In genomic region chr16:89687092-89687940, GRCh38 we compare ENCODE assay signal across 7 cellular contexts. TPM values are rescaled to one million over a fixed set of nuclear protein-coding genes. Genes with fewer than 3 reads are reported as not detected.
A peak's percentile ranks its signal among the peaks of the same experiment; 100 is the strongest.
DNase-seq lines count a peak whose midpoint lies in the region; ATAC-seq and TF ChIP-seq lines count a peak whose summit lies in the region.

No MANE protein-coding gene starts in this region.

- peak overlapping the region; percentile 95 for H3K14ac ChIP-seq in trophoblast cell (ENCODE audit: low read length)

- peaks cover 6% of the 10 kb centered on the region for H3K79me1 ChIP-seq in trophoblast cell (ENCODE audit: low read length)

- H3K9me3 ChIP-seq in trophoblast cell (ENCODE audit: insufficient read depth, low read depth, low read length), result peaks cover 13% of the 10 kb centered on the region

- H3K27ac ChIP-seq in trophoblast cell (ENCODE audit: low read depth, low read length), result peak overlapping the region; percentile 90

- H3K4ac ChIP-seq in trophoblast cell (ENCODE audit: low read depth, low read length), result peak overlapping the region; percentile 93

- peak overlapping the region; percentile 90 for H3K18ac ChIP-seq in trophoblast cell (ENCODE audit: low read length)

- H3K79me2 ChIP-seq in trophoblast cell (ENCODE audit: control insufficient read depth, insufficient read depth, low read length, poor library complexity), result peaks cover 8% of the 10 kb centered on the region

- peak overlapping the region; percentile 86 for H3K9ac ChIP-seq in trophoblast cell (ENCODE audit: low read length)

- H2BK12ac ChIP-seq in trophoblast cell (ENCODE audit: low read length), result no peak overlapping the region

- peak overlapping the region; percentile 93 for H4K8ac ChIP-seq in trophoblast cell (ENCODE audit: low read depth, low read length)

- TF ChIP-seq CTCF in WI38 (IDR thresholded peaks at IDR 0.05; ENCODE audit: low read depth, low read length), result no peak

- H3K36me3 ChIP-seq in trophoblast cell (ENCODE audit: control insufficient read depth in 1 of 2, insufficient read depth in 2 of 2, low read length in 2 of 2), result peaks cover 32 to 41% of the 10 kb centered on the region in 2 experiments

- WGBS in trophoblast cell (ENCODE audit: extremely low coverage, insufficient coverage, insufficient read length), result no CpG with 5 or more reads among the region's 42 CpGs

- H3K4me1 ChIP-seq in trophoblast cell (ENCODE audit: control insufficient read depth in 1 of 2, insufficient read depth in 2 of 2, low read length in 2 of 2), result peaks cover 6 to 7% of the 10 kb centered on the region in 2 experiments

- peak overlapping the region; percentile 93 for H2AK5ac ChIP-seq in trophoblast cell (ENCODE audit: low read length)

- H3K4me2 ChIP-seq in trophoblast cell (ENCODE audit: low read length), result peak overlapping the region; percentile 83

- H3K23ac ChIP-seq in trophoblast cell (ENCODE audit: low read length), result no peak overlapping the region

- H4K12ac ChIP-seq in trophoblast cell (ENCODE audit: low read depth, low read length), result peak overlapping the region; percentile 89

- H3K4me3 ChIP-seq in WI38 (ENCODE audit: low read depth, low read length) (peak overlapping the region; percentile 82), trophoblast cell (ENCODE audit: low read depth, low read length) (peak overlapping the region; percentile 88)

- H2AFZ ChIP-seq in trophoblast cell (ENCODE audit: insufficient read depth, low read length, poor library complexity), result peak overlapping the region; percentile 82

- DNase-seq in GM04504 (ENCODE audit: low read depth) (peak; percentile 15), glomerular visceral epithelial cell (ENCODE audit: extremely low spot score) (peak; percentile 87), trophoblast cell (peak in 1 of 2 donors; percentile 9), CD1c-positive myeloid dendritic cell (ENCODE audit: extremely low spot score) (no peak)

- H4K91ac ChIP-seq in trophoblast cell (ENCODE audit: low read depth, low read length), result peak overlapping the region; percentile 66

- peak overlapping the region; percentile 61 for H2BK120ac ChIP-seq in trophoblast cell (ENCODE audit: insufficient read depth, low read length, poor library complexity)

- peak; percentile 54 for ATAC-seq in GM19463 (IDR thresholded peaks at IDR 0.05; ENCODE audit: unreplicated experiment)
- peak; percentile 8 for ATAC-seq in HG03469 (IDR thresholded peaks at IDR 0.05; ENCODE audit: unreplicated experiment)

- H3K27me3 ChIP-seq in trophoblast cell (ENCODE audit: insufficient read depth, low read length), result no peaks in the 10 kb centered on the region

- peak overlapping the region; percentile 45 for H2BK5ac ChIP-seq in trophoblast cell (ENCODE audit: low read depth, low read length, poor library complexity)

RNA-seq across cellular contexts. Expression of gene CDK10, which starts 0.8 kb away (rescaled TPM):
- polyA plus RNA-seq in trophoblast cell (2013), result 30.9 and 32.0 TPM in 2 replicates

RNA-seq across cellular contexts. Expression of gene SPATA2L, which starts 14.2 kb away (rescaled TPM):
- 7.8 and 8.1 TPM in 2 replicates for polyA plus RNA-seq in trophoblast cell (2013)

RNA-seq across cellular contexts. Expression of gene SPATA33, which starts 29.7 kb away (rescaled TPM):
- polyA plus RNA-seq in trophoblast cell (2013), result 11.1 and 11.9 TPM in 2 replicates

RNA-seq across cellular contexts. Expression of gene CHMP1A, which starts 29.8 kb away (rescaled TPM):
- 48.1 and 51.0 TPM in 2 replicates for polyA plus RNA-seq in trophoblast cell (2013)

RNA-seq across cellular contexts. Expression of gene VPS9D1, which starts 33.4 kb away (rescaled TPM):
- polyA plus RNA-seq in trophoblast cell (2013), result 4.8 TPM in 2 replicates
